24 cellular contexts compared by ENCODE assay signal in the genomic region with DNA sequence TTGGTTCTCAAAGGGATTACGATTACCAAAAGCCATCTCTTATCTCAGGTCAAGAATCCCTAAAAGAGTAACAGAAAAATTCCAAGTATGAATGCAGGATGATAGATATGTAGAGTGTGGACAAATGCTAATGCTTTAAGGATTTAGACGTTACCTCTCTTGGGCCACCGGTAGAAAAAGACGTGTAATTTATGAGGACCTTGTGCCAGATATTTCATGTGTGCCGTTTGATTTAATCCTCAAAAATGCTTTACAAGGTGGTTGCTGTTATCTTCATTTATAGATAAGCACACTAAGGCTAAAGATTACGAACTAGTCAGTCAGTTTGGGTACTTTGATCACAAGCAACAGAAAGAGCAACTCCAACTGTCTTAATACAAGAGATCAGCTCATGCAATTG.
"Had no signal": no experiment of that assay in that cellular context is flagged by ENCODE, and none has a peak within 500 bp of the region (broad histone marks: within the 10 kb centered on the region; RNA-seq: fewer than 3 reads in every experiment).

No MANE protein-coding gene starts in this region.

- H3K4me3 Mint-ChIP-seq: effector memory CD8-positive, alpha-beta T cell; endodermal cell had no signal

- H3K4me3 ChIP-seq: coronary artery, esophagus squamous epithelium, gastrocnemius medialis, heart right ventricle, left lung, lower lobe of right lung had no signal

- DNase-seq: effector CD8-positive, alpha-beta T cell; effector memory CD8-positive, alpha-beta T cell; endodermal cell; erythroblast; esophagus squamous epithelium; foreskin fibroblast; foreskin melanocyte; gastrocnemius medialis; glutamatergic neuron; head of caudate nucleus; heart right ventricle; hippocampal formation; left cardiac atrium; left lung; left ventricle myocardium superior; lower lobe of right lung; mesenchymal stem cell; midbrain had no signal

- FAIRE-seq: colon, endometrium, islet of Langerhans, keratinocyte had no signal

- H3K9me3 ChIP-seq: esophagus squamous epithelium, gastrocnemius medialis, left lung, lower lobe of right lung had no signal

- H3K9me3 Mint-ChIP-seq: endodermal cell had no signal

- H3K27ac ChIP-seq: coronary artery, epithelial cell of prostate, esophagus squamous epithelium, gastrocnemius medialis, heart right ventricle, left lung, lower lobe of right lung had no signal

- H3K4me1 ChIP-seq: esophagus squamous epithelium, gastrocnemius medialis, heart right ventricle, left lung, lower lobe of right lung had no signal

- H3K27me3 ChIP-seq: esophagus squamous epithelium, gastrocnemius medialis, heart right ventricle, left lung had no signal

- H3K27ac Mint-ChIP-seq: effector memory CD8-positive, alpha-beta T cell; endodermal cell had no signal

- H3K36me3 ChIP-seq: esophagus squamous epithelium, gastrocnemius medialis, heart right ventricle, left lung, lower lobe of right lung had no signal

- H3K27me3 Mint-ChIP-seq: effector memory CD8-positive, alpha-beta T cell had no signal
